Comparison of ENCODE assay signal across 1 cellular context in the genomic region with DNA sequence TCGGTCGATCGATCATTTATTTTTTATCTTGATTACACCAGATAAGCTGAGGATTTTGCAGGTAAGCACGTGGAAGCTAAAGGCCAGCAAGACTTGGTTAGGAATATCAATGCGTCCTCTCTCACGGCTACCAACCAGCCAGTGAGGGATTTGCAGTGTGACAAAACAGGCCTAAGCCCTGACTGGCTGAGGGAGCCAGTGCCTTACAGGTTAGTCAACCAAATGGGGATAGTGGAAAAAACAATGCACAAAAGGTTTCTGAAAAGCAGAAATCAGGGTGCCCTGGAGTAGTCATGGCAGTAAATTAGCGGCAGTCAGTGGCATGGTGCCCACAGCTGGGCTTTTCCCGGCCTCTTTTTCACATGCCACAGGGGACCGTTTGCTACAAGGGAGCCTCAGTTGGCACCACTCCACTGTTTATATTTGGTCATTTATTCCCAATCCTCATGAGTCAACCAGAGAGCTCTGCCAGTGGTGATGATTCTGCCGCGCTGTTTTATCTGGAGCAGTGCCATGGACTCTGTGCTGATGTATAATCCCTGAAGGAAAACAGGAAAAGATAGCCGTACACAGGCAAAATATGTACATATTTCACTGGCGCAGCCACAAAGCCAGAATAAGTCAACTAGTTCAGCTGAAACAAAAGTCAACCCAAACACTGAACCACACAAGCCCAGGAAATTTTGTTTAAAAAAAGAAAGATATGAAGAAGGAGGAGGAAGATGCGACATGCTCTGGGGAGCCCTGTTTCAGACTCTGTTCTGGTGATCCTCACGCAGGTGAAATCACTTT.
TF ChIP-seq lines count a peak whose summit lies in the region.

No MANE protein-coding gene starts in this region.

TF ChIP-seq in HEK293, 187 proteins besides CTCF, POLR2A, EP300 and RAD21 (continued from another document and continues in another):
- TF ChIP-seq, protein P1, sequence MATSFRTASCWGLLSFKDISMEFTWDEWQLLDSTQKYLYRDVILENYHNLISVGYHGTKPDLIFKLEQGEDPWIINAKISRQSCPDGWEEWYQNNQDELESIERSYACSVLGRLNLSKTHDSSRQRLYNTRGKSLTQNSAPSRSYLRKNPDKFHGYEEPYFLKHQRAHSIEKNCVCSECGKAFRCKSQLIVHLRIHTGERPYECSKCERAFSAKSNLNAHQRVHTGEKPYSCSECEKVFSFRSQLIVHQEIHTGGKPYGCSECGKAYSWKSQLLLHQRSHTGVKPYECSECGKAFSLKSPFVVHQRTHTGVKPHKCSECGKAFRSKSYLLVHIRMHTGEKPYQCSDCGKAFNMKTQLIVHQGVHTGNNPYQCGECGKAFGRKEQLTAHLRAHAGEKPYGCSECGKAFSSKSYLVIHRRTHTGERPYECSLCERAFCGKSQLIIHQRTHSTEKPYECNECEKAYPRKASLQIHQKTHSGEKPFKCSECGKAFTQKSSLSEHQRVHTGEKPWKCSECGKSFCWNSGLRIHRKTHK (tag by site-specific recombination; IDR thresholded peaks at IDR 0.05): no peak
- TF ChIP-seq ZNF837 (tag by site-specific recombination; IDR thresholded peaks at IDR 0.05) (no peak), ZBTB17 (tag by site-specific recombination; IDR thresholded peaks at IDR 0.05) (peak; percentile 87), KLF17 (tag by site-specific recombination; IDR thresholded peaks at IDR 0.05) (peak; percentile 100), HOXD13 (CRISPR knock-in tag; IDR thresholded peaks at IDR 0.05; ENCODE audit: borderline replicate concordance) (peak; percentile 78; the same call in 1 of the 2 replicates), ZNF561 (tag by site-specific recombination; IDR thresholded peaks at IDR 0.05; ENCODE audit: borderline replicate concordance) (peak; percentile 99), ZBTB7A (tag by site-specific recombination; IDR thresholded peaks at IDR 0.05; ENCODE audit: low read depth) (no peak), ZNF626 (tag by site-specific recombination; IDR thresholded peaks at IDR 0.05) (peak; percentile 93; the same call in 1 of the 2 replicates), ZNF138 (tag by site-specific recombination; IDR thresholded peaks at IDR 0.05; ENCODE audit: borderline replicate concordance) (no peak), ZNF629 (tag by site-specific recombination; IDR thresholded peaks at IDR 0.05) (peak; percentile 97), ZNF544 (tag by site-specific recombination; IDR thresholded peaks at IDR 0.05) (no peak), ZNF623 (tag by site-specific recombination; IDR thresholded peaks at IDR 0.05) (0 out of 2 replicates have a peak, but pooled peaks have one; percentile 25), WT1 (tag by site-specific recombination; IDR thresholded peaks at IDR 0.05) (peak; percentile 98), GLIS1 (tag by site-specific recombination; IDR thresholded peaks at IDR 0.05) (peak; percentile 96), ZNF398 (tag by site-specific recombination; IDR thresholded peaks at IDR 0.05) (peak; percentile 61), ZBTB20 (tag by site-specific recombination; IDR thresholded peaks at IDR 0.05) (0 out of 2 replicates have a peak, but pooled peaks have one; percentile 30), ZNF654 (tag by site-specific recombination; IDR thresholded peaks at IDR 0.05; ENCODE audit: low read depth) (no peak), IKZF3 (tag by site-specific recombination; IDR thresholded peaks at IDR 0.05) (peak; percentile 99), ZSCAN4 (tag by site-specific recombination; IDR thresholded peaks at IDR 0.05) (peak; percentile 74), PRDM4 (tag by site-specific recombination; IDR thresholded peaks at IDR 0.05) (peak; percentile 89), ZNF571 (tag by site-specific recombination; IDR thresholded peaks at IDR 0.05) (no peak), ZFP37 (tag by site-specific recombination; IDR thresholded peaks at IDR 0.05) (no peak), ZNF48 (tag by site-specific recombination; IDR thresholded peaks at IDR 0.05) (no peak), KLF7 (tag by site-specific recombination; IDR thresholded peaks at IDR 0.05; ENCODE audit: borderline replicate concordance) (no peak; the same call in 1 of the 2 replicates), KLF9 (tag by site-specific recombination; IDR thresholded peaks at IDR 0.05; ENCODE audit: low read depth) (no peak), PRDM1 (tag by site-specific recombination; IDR thresholded peaks at IDR 0.05) (no peak), KLF1 (tag by site-specific recombination; IDR thresholded peaks at IDR 0.05) (peak; percentile 80), ZSCAN30 (tag by site-specific recombination; IDR thresholded peaks at IDR 0.05) (peak; percentile 99), ZBTB1 (tag by site-specific recombination; IDR thresholded peaks at IDR 0.05) (peak; percentile 88; the same call in 1 of the 2 replicates), ZNF548 (tag by site-specific recombination; IDR thresholded peaks at IDR 0.05) (no peak), ZNF175 (tag by site-specific recombination; IDR thresholded peaks at IDR 0.05) (no peak), TSHZ1 (tag by site-specific recombination; IDR thresholded peaks at IDR 0.05; ENCODE audit: borderline replicate concordance) (peak; percentile 98)
- TF ChIP-seq, protein P2, sequence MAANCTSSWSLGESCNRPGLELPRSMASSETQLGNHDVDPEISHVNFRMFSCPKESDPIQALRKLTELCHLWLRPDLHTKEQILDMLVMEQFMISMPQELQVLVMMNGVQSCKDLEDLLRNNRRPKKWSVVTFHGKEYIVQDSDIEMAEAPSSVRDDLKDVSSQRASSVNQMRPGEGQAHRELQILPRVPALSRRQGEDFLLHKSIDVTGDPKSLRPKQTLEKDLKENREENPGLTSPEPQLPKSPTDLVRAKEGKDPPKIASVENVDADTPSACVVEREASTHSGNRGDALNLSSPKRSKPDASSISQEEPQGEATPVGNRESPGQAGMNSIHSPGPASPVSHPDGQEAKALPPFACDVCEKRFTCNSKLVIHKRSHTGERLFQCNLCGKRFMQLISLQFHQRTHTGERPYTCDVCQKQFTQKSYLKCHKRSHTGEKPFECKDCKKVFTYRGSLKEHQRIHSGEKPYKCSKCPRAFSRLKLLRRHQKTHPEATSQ (tag by site-specific recombination; IDR thresholded peaks at IDR 0.05): no peak; the same call in 1 of the 2 replicates
- TF ChIP-seq, protein P3, sequence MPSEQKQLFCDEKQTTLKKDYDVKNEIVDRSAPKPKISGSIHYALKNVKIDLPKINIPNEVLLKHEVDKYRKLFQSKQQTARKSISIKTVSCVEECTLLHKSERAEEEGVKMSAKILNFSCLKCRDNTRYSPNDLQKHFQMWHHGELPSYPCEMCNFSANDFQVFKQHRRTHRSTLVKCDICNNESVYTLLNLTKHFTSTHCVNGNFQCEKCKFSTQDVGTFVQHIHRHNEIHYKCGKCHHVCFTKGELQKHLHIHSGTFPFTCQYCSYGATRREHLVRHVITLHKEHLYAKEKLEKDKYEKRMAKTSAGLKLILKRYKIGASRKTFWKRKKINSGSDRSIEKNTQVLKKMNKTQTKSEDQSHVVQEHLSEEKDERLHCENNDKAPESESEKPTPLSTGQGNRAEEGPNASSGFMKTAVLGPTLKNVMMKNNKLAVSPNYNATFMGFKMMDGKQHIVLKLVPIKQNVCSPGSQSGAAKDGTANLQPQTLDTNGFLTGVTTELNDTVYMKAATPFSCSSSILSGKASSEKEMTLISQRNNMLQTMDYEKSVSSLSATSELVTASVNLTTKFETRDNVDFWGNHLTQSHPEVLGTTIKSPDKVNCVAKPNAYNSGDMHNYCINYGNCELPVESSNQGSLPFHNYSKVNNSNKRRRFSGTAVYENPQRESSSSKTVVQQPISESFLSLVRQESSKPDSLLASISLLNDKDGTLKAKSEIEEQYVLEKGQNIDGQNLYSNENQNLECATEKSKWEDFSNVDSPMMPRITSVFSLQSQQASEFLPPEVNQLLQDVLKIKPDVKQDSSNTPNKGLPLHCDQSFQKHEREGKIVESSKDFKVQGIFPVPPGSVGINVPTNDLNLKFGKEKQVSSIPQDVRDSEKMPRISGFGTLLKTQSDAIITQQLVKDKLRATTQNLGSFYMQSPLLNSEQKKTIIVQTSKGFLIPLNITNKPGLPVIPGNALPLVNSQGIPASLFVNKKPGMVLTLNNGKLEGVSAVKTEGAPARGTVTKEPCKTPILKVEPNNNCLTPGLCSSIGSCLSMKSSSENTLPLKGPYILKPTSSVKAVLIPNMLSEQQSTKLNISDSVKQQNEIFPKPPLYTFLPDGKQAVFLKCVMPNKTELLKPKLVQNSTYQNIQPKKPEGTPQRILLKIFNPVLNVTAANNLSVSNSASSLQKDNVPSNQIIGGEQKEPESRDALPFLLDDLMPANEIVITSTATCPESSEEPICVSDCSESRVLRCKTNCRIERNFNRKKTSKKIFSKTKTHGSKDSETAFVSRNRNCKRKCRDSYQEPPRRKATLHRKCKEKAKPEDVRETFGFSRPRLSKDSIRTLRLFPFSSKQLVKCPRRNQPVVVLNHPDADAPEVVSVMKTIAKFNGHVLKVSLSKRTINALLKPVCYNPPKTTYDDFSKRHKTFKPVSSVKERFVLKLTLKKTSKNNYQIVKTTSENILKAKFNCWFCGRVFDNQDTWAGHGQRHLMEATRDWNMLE (tag by site-specific recombination; conservative IDR thresholded peaks at IDR 0.05; ENCODE audit: low read depth): peak; percentile 62
- TF ChIP-seq, protein P4, sequence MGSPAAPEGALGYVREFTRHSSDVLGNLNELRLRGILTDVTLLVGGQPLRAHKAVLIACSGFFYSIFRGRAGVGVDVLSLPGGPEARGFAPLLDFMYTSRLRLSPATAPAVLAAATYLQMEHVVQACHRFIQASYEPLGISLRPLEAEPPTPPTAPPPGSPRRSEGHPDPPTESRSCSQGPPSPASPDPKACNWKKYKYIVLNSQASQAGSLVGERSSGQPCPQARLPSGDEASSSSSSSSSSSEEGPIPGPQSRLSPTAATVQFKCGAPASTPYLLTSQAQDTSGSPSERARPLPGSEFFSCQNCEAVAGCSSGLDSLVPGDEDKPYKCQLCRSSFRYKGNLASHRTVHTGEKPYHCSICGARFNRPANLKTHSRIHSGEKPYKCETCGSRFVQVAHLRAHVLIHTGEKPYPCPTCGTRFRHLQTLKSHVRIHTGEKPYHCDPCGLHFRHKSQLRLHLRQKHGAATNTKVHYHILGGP (tag by site-specific recombination; IDR thresholded peaks at IDR 0.05): no peak
